8 cellular contexts compared by ENCODE assay signal in genomic region chr3:14947886-14948608, GRCh38.
DNase-seq lines count a peak whose midpoint lies in the region; ATAC-seq and TF ChIP-seq lines count a peak whose summit lies in the region.

No MANE protein-coding gene starts in this region.

- peak overlapping the region; percentile 99 for H3K27ac Mint-ChIP-seq in central memory CD8-positive, alpha-beta T cell (ENCODE audit: low read depth)

- peaks cover 49% of the 10 kb centered on the region for H3K4me1 Mint-ChIP-seq in central memory CD8-positive, alpha-beta T cell

- H3K36me3 Mint-ChIP-seq in central memory CD8-positive, alpha-beta T cell (ENCODE audit: insufficient read depth): peaks cover 32% of the 10 kb centered on the region

- no peaks in the 10 kb centered on the region for H3K27me3 Mint-ChIP-seq in central memory CD8-positive, alpha-beta T cell

- ATAC-seq in GM19035 (IDR thresholded peaks at IDR 0.05; ENCODE audit: unreplicated experiment) (peak; percentile 83), HG03342 (IDR thresholded peaks at IDR 0.05; ENCODE audit: unreplicated experiment) (peak; percentile 87)
- ATAC-seq in central memory CD8-positive, alpha-beta T cell (replicated peaks; ENCODE audit: extremely low read depth, poor library complexity, severe bottlenecking): peak; percentile 88

- H3K4me3 Mint-ChIP-seq in central memory CD8-positive, alpha-beta T cell: peak overlapping the region; percentile 99

- DNase-seq in AG09319 (ENCODE audit: extremely low read depth, low read depth) (peak; percentile 89), NCI-H345 treated with DMSO at 0.1 percent for 48 hours (lab: John Stamatoyannopoulos, UW; ENCODE audit: unreplicated experiment) (peak; percentile 74), iris pigment epithelial cell (ENCODE audit: low read depth) (peak; percentile 95)
- peak; percentile 92 for DNase-seq in activated CD4-positive, CD25-positive, alpha-beta regulatory T cell treated with anti-CD3 and anti-CD28 coated beads, Interleukin-2, amount 50 U/mL, for 16 hours (ENCODE audit: low read depth, low spot score)
- DNase-seq in central memory CD8-positive, alpha-beta T cell (ENCODE audit: low spot score in 2 of 2): peak; percentile 94 to 97
- DNase-seq in stimulated activated CD4-positive, alpha-beta T cell treated with anti-CD3 and anti-CD28 coated beads, Interleukin-12 subunit alpha, Interleukin-12 subunit beta, amount 100 ng/mL, for 24 hours (ENCODE audit: low read depth in 2 of 2): peak; percentile 89 to 92

- no peak for TF ChIP-seq CTCF in AG09319 (IDR thresholded peaks at IDR 0.05; ENCODE audit: low read depth, low read length)

- no peaks in the 10 kb centered on the region for H3K9me3 Mint-ChIP-seq in central memory CD8-positive, alpha-beta T cell

Comparison
In these comparisons a context has a peak if more than half of its experiments do, and no peak if none do; other contexts are left out.
1. Peak in every context shown above with its lines: DNase-seq and ATAC-seq.